Comparison of ENCODE assay signal across 34 cellular contexts in genomic region chr1:114322207-114322606, GRCh38.
"Had no signal": no experiment of that assay in that cellular context is flagged by ENCODE, and none has a peak within 500 bp of the region (broad histone marks: within the 10 kb centered on the region; RNA-seq: fewer than 3 reads in every experiment).

No MANE protein-coding gene starts in this region.

- ATAC-seq: activated CD8-positive, alpha-beta memory T cell treated with anti-CD3 and anti-CD28 coated beads, Interleukin-2, amount 10 ng/mL, durations not matched to agents 7 days and 5 days; activated naive CD8-positive, alpha-beta T cell treated with anti-CD3 and anti-CD28 coated beads, Interleukin-2, amount 50 U/mL, for 24 hours; body of pancreas; WTC11 had no signal

- H3K27me3 Mint-ChIP-seq: activated CD8-positive, alpha-beta memory T cell treated with anti-CD3 and anti-CD28 coated beads, Interleukin-2, amount 10 ng/mL, durations not matched to agents 7 days and 5 days; activated naive CD4-positive, alpha-beta T cell treated with anti-CD3 and anti-CD28 coated beads, Interleukin-2, amount 50 U/mL, for 24 hours; activated naive CD8-positive, alpha-beta T cell treated with anti-CD3 and anti-CD28 coated beads for 36 hours; activated naive CD8-positive, alpha-beta T cell treated with anti-CD3 and anti-CD28 coated beads, Interleukin-2, amount 50 U/mL, for 24 hours had no signal

- H3K27me3 ChIP-seq: adrenal gland, body of pancreas, cardiac muscle cell, colonic mucosa, esophagus squamous epithelium had no signal

- H3K27ac Mint-ChIP-seq: activated CD4-positive, alpha-beta memory T cell treated with anti-CD3 and anti-CD28 coated beads, Interleukin-2, amount 10 ng/mL, durations not matched to agents 7 days and 5 days; activated CD4-positive, alpha-beta T cell treated with anti-CD3 and anti-CD28 coated beads, Interleukin-2, amount 10 ng/mL, durations not matched to agents 7 days and 5 days; activated CD8-positive, alpha-beta memory T cell treated with anti-CD3 and anti-CD28 coated beads, Interleukin-2, amount 10 ng/mL, durations not matched to agents 7 days and 5 days; activated naive CD4-positive, alpha-beta T cell treated with anti-CD3 and anti-CD28 coated beads for 36 hours; activated naive CD4-positive, alpha-beta T cell treated with anti-CD3 and anti-CD28 coated beads, Interleukin-2, amount 50 U/mL, for 24 hours; activated naive CD8-positive, alpha-beta T cell treated with anti-CD3 and anti-CD28 coated beads for 36 hours; activated naive CD8-positive, alpha-beta T cell treated with anti-CD3 and anti-CD28 coated beads, Interleukin-2, amount 50 U/mL, for 24 hours; activated T-helper 1 cell treated with anti-CD3 and anti-CD28 coated beads, Interleukin-12 subunit alpha, Interleukin-12 subunit beta, Interleukin-2, Interleukin-4 antibody, amounts not matched to agents 30 ng/mL and 10 ng/mL and 1 ng/mL, durations not matched to agents 14 hours and 24 hours and 36 hours; activated T-helper 2 cell treated with anti-CD3 and anti-CD28 coated beads, Interferon-gamma antibody, Interleukin-2, Interleukin-4, amounts not matched to agents 10 μg/mL and 5 μg/mL and 100 μg/mL, durations not matched to agents 14 hours and 24 hours and 36 hours; WTC11 had no signal

- FAIRE-seq: endometrium, endothelial cell of umbilical vein, TTC549 had no signal

- H3K36me3 Mint-ChIP-seq: activated naive CD4-positive, alpha-beta T cell treated with anti-CD3 and anti-CD28 coated beads, Interleukin-2, amount 50 U/mL, for 24 hours; activated naive CD8-positive, alpha-beta T cell treated with anti-CD3 and anti-CD28 coated beads for 36 hours had no signal

- DNase-seq: activated CD4-positive, alpha-beta memory T cell treated with anti-CD3 and anti-CD28 coated beads, Interleukin-2, amount 10 ng/mL, durations not matched to agents 7 days and 5 days; activated CD4-positive, alpha-beta T cell treated with anti-CD3 and anti-CD28 coated beads for 1 hour; activated CD4-positive, alpha-beta T cell treated with anti-CD3 and anti-CD28 coated beads for 4 hours; activated CD4-positive, alpha-beta T cell treated with anti-CD3 and anti-CD28 coated beads, Interleukin-2, amount 10 ng/mL, durations not matched to agents 7 days and 5 days; activated CD4-positive, alpha-beta T cell treated with anti-CD3 and anti-CD28 coated beads, Interleukin-2, amount 50 U/mL, for 4 hours; activated CD8-positive, alpha-beta memory T cell treated with anti-CD3 and anti-CD28 coated beads, Interleukin-2, amount 10 ng/mL, durations not matched to agents 7 days and 5 days; activated CD8-positive, alpha-beta memory T cell treated with anti-CD3 and anti-CD28 coated beads, Interleukin-2, amount 50 U/mL, for 4 hours; activated effector memory CD4-positive, alpha-beta T cell treated with anti-CD3 and anti-CD28 coated beads, Interleukin-2, amount 50 U/mL, for 16 hours; activated naive CD4-positive, alpha-beta T cell treated with anti-CD3 and anti-CD28 coated beads for 36 hours; activated naive CD8-positive, alpha-beta T cell treated with anti-CD3 and anti-CD28 coated beads for 36 hours; activated naive CD8-positive, alpha-beta T cell treated with anti-CD3 and anti-CD28 coated beads, Interleukin-2, amount 50 U/mL, for 24 hours; activated T-cell treated with anti-CD3 and anti-CD28 coated beads, Interleukin-2, amount 50 U/mL, for 1 hour; activated T-cell treated with anti-CD3 and anti-CD28 coated beads, Interleukin-2, amount 50 U/mL, for 48 hours; adrenal gland; amygdala; aorta; body of pancreas; central memory CD4-positive, alpha-beta T cell; cerebellar nuclear complex; colonic mucosa; effector CD8-positive, alpha-beta T cell; esophagus squamous epithelium; foreskin melanocyte; T-helper 2 cell had no signal

- H3K36me3 ChIP-seq: adrenal gland, cardiac muscle cell, colonic mucosa, esophagus squamous epithelium had no signal

- H3K27ac ChIP-seq: adrenal gland, body of pancreas, cardiac muscle cell, colonic mucosa, epithelial cell of prostate, esophagus squamous epithelium, VCaP had no signal

- H3K4me3 Mint-ChIP-seq: activated CD4-positive, alpha-beta memory T cell treated with anti-CD3 and anti-CD28 coated beads, Interleukin-2, amount 10 ng/mL, durations not matched to agents 7 days and 5 days; activated CD4-positive, alpha-beta T cell treated with anti-CD3 and anti-CD28 coated beads, Interleukin-2, amount 10 ng/mL, durations not matched to agents 7 days and 5 days; activated CD8-positive, alpha-beta memory T cell treated with anti-CD3 and anti-CD28 coated beads, Interleukin-2, amount 10 ng/mL, durations not matched to agents 7 days and 5 days; activated naive CD4-positive, alpha-beta T cell treated with anti-CD3 and anti-CD28 coated beads for 36 hours; activated naive CD4-positive, alpha-beta T cell treated with anti-CD3 and anti-CD28 coated beads, Interleukin-2, amount 50 U/mL, for 24 hours; activated naive CD8-positive, alpha-beta T cell treated with anti-CD3 and anti-CD28 coated beads for 36 hours; activated naive CD8-positive, alpha-beta T cell treated with anti-CD3 and anti-CD28 coated beads, Interleukin-2, amount 50 U/mL, for 24 hours; activated T-helper 1 cell treated with anti-CD3 and anti-CD28 coated beads, Interleukin-12 subunit alpha, Interleukin-12 subunit beta, Interleukin-2, Interleukin-4 antibody, amounts not matched to agents 30 ng/mL and 10 ng/mL and 1 ng/mL, durations not matched to agents 14 hours and 24 hours and 36 hours; WTC11 had no signal

- H3K9me3 Mint-ChIP-seq: activated CD4-positive, alpha-beta memory T cell treated with anti-CD3 and anti-CD28 coated beads, Interleukin-2, amount 10 ng/mL, durations not matched to agents 7 days and 5 days; activated CD4-positive, alpha-beta T cell treated with anti-CD3 and anti-CD28 coated beads, Interleukin-2, amount 10 ng/mL, durations not matched to agents 7 days and 5 days; activated naive CD4-positive, alpha-beta T cell treated with anti-CD3 and anti-CD28 coated beads for 36 hours; activated naive CD4-positive, alpha-beta T cell treated with anti-CD3 and anti-CD28 coated beads, Interleukin-2, amount 50 U/mL, for 24 hours; activated naive CD8-positive, alpha-beta T cell treated with anti-CD3 and anti-CD28 coated beads for 36 hours; activated naive CD8-positive, alpha-beta T cell treated with anti-CD3 and anti-CD28 coated beads, Interleukin-2, amount 50 U/mL, for 24 hours; activated T-helper 1 cell treated with anti-CD3 and anti-CD28 coated beads, Interleukin-12 subunit alpha, Interleukin-12 subunit beta, Interleukin-2, Interleukin-4 antibody, amounts not matched to agents 30 ng/mL and 10 ng/mL and 1 ng/mL, durations not matched to agents 14 hours and 24 hours and 36 hours; activated T-helper 2 cell treated with anti-CD3 and anti-CD28 coated beads, Interferon-gamma antibody, Interleukin-2, Interleukin-4, amounts not matched to agents 10 μg/mL and 5 μg/mL and 100 μg/mL, durations not matched to agents 14 hours and 24 hours and 36 hours had no signal

- H3K4me1 ChIP-seq: adrenal gland, body of pancreas, colonic mucosa, esophagus squamous epithelium had no signal

- H3K4me1 Mint-ChIP-seq: activated CD4-positive, alpha-beta memory T cell treated with anti-CD3 and anti-CD28 coated beads, Interleukin-2, amount 10 ng/mL, durations not matched to agents 7 days and 5 days; activated CD4-positive, alpha-beta T cell treated with anti-CD3 and anti-CD28 coated beads, Interleukin-2, amount 10 ng/mL, durations not matched to agents 7 days and 5 days; activated CD8-positive, alpha-beta memory T cell treated with anti-CD3 and anti-CD28 coated beads, Interleukin-2, amount 10 ng/mL, durations not matched to agents 7 days and 5 days; WTC11 had no signal

- H3K9me3 ChIP-seq: adrenal gland, body of pancreas, colonic mucosa, esophagus squamous epithelium had no signal

- H3K4me3 ChIP-seq: adrenal gland, body of pancreas, cardiac muscle cell, colonic mucosa, esophagus squamous epithelium had no signal
